ENCODE assay signal across 18 cellular contexts in genomic region chr2:105895995-105896764, GRCh38.
A peak's percentile ranks its signal among the peaks of the same experiment; 100 is the strongest.
DNase-seq lines count a peak whose midpoint lies in the region; ATAC-seq, FAIRE-seq and TF ChIP-seq lines count a peak whose summit lies in the region.
"Had no signal": no experiment of that assay in that cellular context is flagged by ENCODE, and none has a peak within 500 bp of the region (broad histone marks: within the 10 kb centered on the region; RNA-seq: fewer than 3 reads in every experiment).

No MANE protein-coding gene starts in this region.

- no peak for DNase-seq in activated naive CD4-positive, alpha-beta T cell treated with Interleukin-2 at 50 U/mL for 16 hours
- DNase-seq in T follicular helper cell (ENCODE audit: low read depth) (peak; percentile 18), caudate nucleus (lab: John Stamatoyannopoulos, UW) (no peak), germinal center (ENCODE audit: low spot score) (no peak), H54 (ENCODE audit: insufficient read length, low spot score) (no peak)
- no peak for DNase-seq in activated naive CD8-positive, alpha-beta T cell treated with anti-CD3 and anti-CD28 coated beads, Interleukin-2, amount 50 U/mL, for 24 hours
- no peak for DNase-seq in stimulated activated naive CD8-positive, alpha-beta T cell treated with anti-CD3 and anti-CD28 coated beads, Interleukin-15, Interleukin-2, amounts not matched to agents 100 U/mL and 50 U/mL, for 24 hours
- DNase-seq: COR-L47, hippocampal formation, KG1, NCI-H1048, NCI-H2029, NCI-H446, Peyer's patch had no signal

- no peak for FAIRE-seq in H54 (lab: Jason Lieb, UNC)
- FAIRE-seq: keratinocyte had no signal

- ATAC-seq in activated naive CD8-positive, alpha-beta T cell treated with anti-CD3 and anti-CD28 coated beads, Interleukin-2, amount 50 U/mL, for 24 hours, result peak; percentile 42
- peak; percentile 37 for ATAC-seq in stimulated activated naive CD8-positive, alpha-beta T cell treated with anti-CD3 and anti-CD28 coated beads, Interleukin-15, Interleukin-2, amounts not matched to agents 100 U/mL and 50 U/mL, for 24 hours

- no peaks in the 10 kb centered on the region for H3K27me3 Mint-ChIP-seq in activated naive CD4-positive, alpha-beta T cell treated with anti-CD3 and anti-CD28 coated beads, Interleukin-2, amount 50 U/mL, for 24 hours
- no peaks in the 10 kb centered on the region for H3K27me3 Mint-ChIP-seq in activated naive CD8-positive, alpha-beta T cell treated with anti-CD3 and anti-CD28 coated beads, Interleukin-2, amount 50 U/mL, for 24 hours

- H3K27ac Mint-ChIP-seq in activated naive CD4-positive, alpha-beta T cell treated with anti-CD3 and anti-CD28 coated beads, Interleukin-2, amount 50 U/mL, for 24 hours, result peak overlapping the region; percentile 68
- peak overlapping the region; percentile 37 for H3K27ac Mint-ChIP-seq in activated naive CD8-positive, alpha-beta T cell treated with anti-CD3 and anti-CD28 coated beads, Interleukin-2, amount 50 U/mL, for 24 hours

- no peak for TF ChIP-seq POLR2A in H54 (IDR thresholded peaks at IDR 0.05; ENCODE audit: low read depth, low read length)

- H3K4me3 Mint-ChIP-seq in activated naive CD4-positive, alpha-beta T cell treated with anti-CD3 and anti-CD28 coated beads, Interleukin-2, amount 50 U/mL, for 24 hours, result peak overlapping the region; percentile 19
- no peak overlapping the region for H3K4me3 Mint-ChIP-seq in activated naive CD8-positive, alpha-beta T cell treated with anti-CD3 and anti-CD28 coated beads, Interleukin-2, amount 50 U/mL, for 24 hours

- H3K9me3 Mint-ChIP-seq in activated naive CD4-positive, alpha-beta T cell treated with anti-CD3 and anti-CD28 coated beads, Interleukin-2, amount 50 U/mL, for 24 hours, result peaks cover 13% of the 10 kb centered on the region
- peaks cover 33% of the 10 kb centered on the region for H3K9me3 Mint-ChIP-seq in activated naive CD8-positive, alpha-beta T cell treated with anti-CD3 and anti-CD28 coated beads, Interleukin-2, amount 50 U/mL, for 24 hours

- H3K4me1 Mint-ChIP-seq in activated naive CD4-positive, alpha-beta T cell treated with anti-CD3 and anti-CD28 coated beads, Interleukin-2, amount 50 U/mL, for 24 hours, result peaks cover 58% of the 10 kb centered on the region
- peaks cover 29% of the 10 kb centered on the region for H3K4me1 Mint-ChIP-seq in activated naive CD8-positive, alpha-beta T cell treated with anti-CD3 and anti-CD28 coated beads, Interleukin-2, amount 50 U/mL, for 24 hours

- peaks cover 35% of the 10 kb centered on the region for H3K36me3 Mint-ChIP-seq in activated naive CD4-positive, alpha-beta T cell treated with anti-CD3 and anti-CD28 coated beads, Interleukin-2, amount 50 U/mL, for 24 hours
- peaks cover 71% of the 10 kb centered on the region for H3K36me3 Mint-ChIP-seq in activated naive CD8-positive, alpha-beta T cell treated with anti-CD3 and anti-CD28 coated beads, Interleukin-2, amount 50 U/mL, for 24 hours (ENCODE audit: low read depth)

- no peak overlapping the region for H3K27ac ChIP-seq in caudate nucleus (ENCODE audit: low read depth, low read length)
- H3K27ac ChIP-seq: ascending aorta, Peyer's patch, right atrium auricular region had no signal
